In the genomic region with DNA sequence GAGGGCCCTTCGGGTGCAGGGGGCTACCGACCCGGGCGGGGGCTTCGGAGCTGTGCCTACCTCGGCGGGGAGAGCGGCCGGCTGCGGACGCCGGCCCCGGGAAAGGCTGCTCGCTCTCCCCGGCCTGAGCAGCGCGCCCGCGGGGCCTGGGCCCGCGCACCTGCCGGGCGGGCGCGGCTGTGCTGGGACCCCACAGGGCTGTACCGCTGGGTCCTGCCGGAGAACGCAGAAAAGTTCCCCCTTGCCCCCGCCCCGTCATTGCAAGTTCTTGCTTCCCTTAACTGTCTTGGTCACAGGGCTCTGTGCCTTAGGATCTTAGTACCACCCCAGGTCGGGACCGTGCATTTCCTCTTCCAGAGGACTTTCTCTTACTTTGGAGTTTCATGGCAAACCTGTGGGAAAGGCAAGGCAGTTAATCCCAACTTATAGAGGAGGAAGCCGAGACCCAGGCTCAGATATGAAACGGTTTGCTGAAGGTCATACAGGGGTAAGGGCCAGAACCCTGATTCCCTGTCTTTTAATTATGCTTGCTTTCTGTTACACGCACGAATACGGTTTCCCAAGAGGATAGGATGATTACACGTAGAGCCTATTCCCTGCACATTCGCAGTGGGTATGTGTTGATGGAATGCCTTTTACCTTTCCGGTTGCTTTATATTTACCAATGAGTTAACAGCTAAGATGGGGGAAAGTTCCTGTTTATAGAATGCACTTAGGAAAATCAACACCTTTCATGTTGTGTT, we compare ENCODE assay signal across 8 cellular contexts. TPM values are rescaled to one million over a fixed set of nuclear protein-coding genes. Genes with fewer than 3 reads are reported as not detected.
DNase-seq lines count a peak whose midpoint lies in the region; ATAC-seq and TF ChIP-seq lines count a peak whose summit lies in the region.

No MANE protein-coding gene starts in this region.

- H3K4me1 ChIP-seq in HUES64 (ENCODE audit: insufficient read depth, low read length) (no peaks in the 10 kb centered on the region), foreskin keratinocyte (peaks cover 4% of the 10 kb centered on the region), neural progenitor cell (peaks cover 4% of the 10 kb centered on the region)

- no peak for TF ChIP-seq CTCF in foreskin keratinocyte (conservative IDR thresholded peaks at IDR 0.05)
- TF ChIP-seq CTCF in neural progenitor cell (IDR thresholded peaks at IDR 0.05): no peak

- peak overlapping the region; percentile 99 for H2AFZ ChIP-seq in neural progenitor cell (replicated peaks)

- peak overlapping the region; percentile 77 for H3K4me2 ChIP-seq in neural progenitor cell

- H3K9ac ChIP-seq in HUES64 (ENCODE audit: low read depth, low read length) (peak overlapping the region; percentile 75), neural progenitor cell (no peak overlapping the region)

- peaks cover 44% of the 10 kb centered on the region for H3K4me1 Mint-ChIP-seq in activated CD4-positive, alpha-beta memory T cell treated with anti-CD3 and anti-CD28 coated beads, Interleukin-2, amount 10 ng/mL, durations not matched to agents 7 days and 5 days
- peaks cover 10% of the 10 kb centered on the region for H3K4me1 Mint-ChIP-seq in neural progenitor cell

- H4K20me1 ChIP-seq in neural progenitor cell (ENCODE audit: low read depth): peaks cover 3% of the 10 kb centered on the region

- H3K4me3 Mint-ChIP-seq in activated CD4-positive, alpha-beta memory T cell treated with anti-CD3 and anti-CD28 coated beads, Interleukin-2, amount 10 ng/mL, durations not matched to agents 7 days and 5 days: peak overlapping the region; percentile 88
- peak overlapping the region; percentile 94 for H3K4me3 Mint-ChIP-seq in neural progenitor cell

- H3K27me3 Mint-ChIP-seq in activated CD4-positive, alpha-beta memory T cell treated with anti-CD3 and anti-CD28 coated beads, Interleukin-2, amount 10 ng/mL, durations not matched to agents 7 days and 5 days: no peaks in the 10 kb centered on the region
- peaks cover 19% of the 10 kb centered on the region for H3K27me3 Mint-ChIP-seq in neural progenitor cell (ENCODE audit: insufficient read depth, low read depth)

- H3K27ac Mint-ChIP-seq in activated CD4-positive, alpha-beta memory T cell treated with anti-CD3 and anti-CD28 coated beads, Interleukin-2, amount 10 ng/mL, durations not matched to agents 7 days and 5 days: peak overlapping the region; percentile 76
- no peak overlapping the region for H3K27ac Mint-ChIP-seq in neural progenitor cell

- H3K9me3 Mint-ChIP-seq in activated CD4-positive, alpha-beta memory T cell treated with anti-CD3 and anti-CD28 coated beads, Interleukin-2, amount 10 ng/mL, durations not matched to agents 7 days and 5 days: no peaks in the 10 kb centered on the region
- no peaks in the 10 kb centered on the region for H3K9me3 Mint-ChIP-seq in neural progenitor cell

- CTCF ChIA-PET in activated CD4-positive, alpha-beta memory T cell treated with anti-CD3 and anti-CD28 coated beads, Interleukin-2, amount 10 ng/mL, durations not matched to agents 7 days and 5 days (lab: Charles Lee): interaction anchor here (1.1 to 3.0 kb wide), 3 partner anchors 20 to 58 kb away, joined by 4 to 11 read pairs (median 7); no protein-coding TSS in a partner anchor

- no peaks in the 10 kb centered on the region for H3K79me2 ChIP-seq in neural progenitor cell (ENCODE audit: low read depth)

- H3K4me3 ChIP-seq in HUES64 (ENCODE audit: low read length): peak overlapping the region; percentile 89
- peak overlapping the region; percentile 91 for H3K4me3 ChIP-seq in neural progenitor cell

- H3F3A ChIP-seq in neural progenitor cell (ENCODE audit: low read depth): no peaks in the 10 kb centered on the region

- DNase-seq in DMS53 treated with DMSO at 0.1 percent for 48 hours (lab: John Stamatoyannopoulos, UW; ENCODE audit: unreplicated experiment) (peak; percentile 22), foreskin keratinocyte (peak; percentile 7 to 16), neural progenitor cell (ENCODE audit: low spot score) (peak; percentile 62), SHP77 treated with DMSO at 0.1 percent for 48 hours (lab: John Stamatoyannopoulos, UW) (no peak)
- DNase-seq in activated CD4-positive, alpha-beta memory T cell treated with anti-CD3 and anti-CD28 coated beads, Interleukin-2, amount 10 ng/mL, durations not matched to agents 7 days and 5 days: peak; percentile 37

- POLR2A ChIA-PET in activated CD4-positive, alpha-beta memory T cell treated with anti-CD3 and anti-CD28 coated beads, Interleukin-2, amount 10 ng/mL, durations not matched to agents 7 days and 5 days (lab: Charles Lee): interaction anchor here (1.0 to 3.4 kb wide), 13 partner anchors 7 to 1520 kb away, joined by 3 to 38 read pairs (median 5); a partner anchor contains a TSS

- no peak overlapping the region for H3K27ac ChIP-seq in HUES64 (ENCODE audit: low read depth, low read length)
- H3K27ac ChIP-seq in foreskin keratinocyte: peak overlapping the region; percentile 72
- H3K27ac ChIP-seq in neural progenitor cell: no peak overlapping the region

- H3K36me3 ChIP-seq in HUES64 (ENCODE audit: insufficient read depth, low read length) (no peaks in the 10 kb centered on the region), neural progenitor cell (no peaks in the 10 kb centered on the region)

- H3K9me3 ChIP-seq in HUES64 (ENCODE audit: insufficient read depth, low read depth, low read length) (no peaks in the 10 kb centered on the region), neural progenitor cell (ENCODE audit: low read depth) (no peaks in the 10 kb centered on the region)

- H3K27me3 ChIP-seq in HUES64 (ENCODE audit: insufficient read depth, low read length): peaks cover 63% of the 10 kb centered on the region
- H3K27me3 ChIP-seq in foreskin keratinocyte: peaks cover 15% of the 10 kb centered on the region
- peaks cover 71% of the 10 kb centered on the region for H3K27me3 ChIP-seq in neural progenitor cell

- H3K36me3 Mint-ChIP-seq in activated CD4-positive, alpha-beta memory T cell treated with anti-CD3 and anti-CD28 coated beads, Interleukin-2, amount 10 ng/mL, durations not matched to agents 7 days and 5 days (ENCODE audit: low read depth): peaks cover 25% of the 10 kb centered on the region
- no peaks in the 10 kb centered on the region for H3K36me3 Mint-ChIP-seq in neural progenitor cell

- peak; percentile 26 for ATAC-seq in GM21390 (IDR thresholded peaks at IDR 0.05; ENCODE audit: unreplicated experiment)
- peak; percentile 48 for ATAC-seq in foreskin keratinocyte
- no peak for ATAC-seq in GM18519 (IDR thresholded peaks at IDR 0.05; ENCODE audit: low FRiP score, unreplicated experiment)

- 6% methylated on average over 40 of the region's 40 CpGs for WGBS in HUES64

RNA-seq across cellular contexts. Expression of a gene that starts 0.7 kb away (rescaled TPM):
- 9.6 TPM for polyA plus RNA-seq in HUES64 (2013, experiment 1 of 2)
- 10.6 TPM for polyA plus RNA-seq in HUES64 (2013, experiment 2 of 2)
- total RNA-seq in activated CD4-positive, alpha-beta memory T cell treated with anti-CD3 and anti-CD28 coated beads, Interleukin-2, amount 10 ng/mL, durations not matched to agents 7 days and 5 days: 10 to 100 TPM; 44.7 to 45.9 TPM
- total RNA-seq in foreskin keratinocyte (8.7 and 13.3 TPM in 2 replicates), neural progenitor cell (ENCODE audit: low replicate concordance) (3.8 and 6.1 TPM in 2 replicates)
- 7.9 and 11.1 TPM in 2 replicates for polyA plus RNA-seq in foreskin keratinocyte
